8 cellular contexts compared by ENCODE assay signal in genomic region chr15:78034495-78035191, GRCh38. TPM values are rescaled to one million over a fixed set of nuclear protein-coding genes. Genes with fewer than 3 reads are reported as not detected.
DNase-seq lines count a peak whose midpoint lies in the region; ATAC-seq and TF ChIP-seq lines count a peak whose summit lies in the region.

No MANE protein-coding gene starts in this region.

- intact Hi-C loops in ascending aorta (cut with DNase I): no loop called here

- H3K27me3 ChIP-seq in ascending aorta: no peaks in the 10 kb centered on the region

- ATAC-seq in GM18517 (IDR thresholded peaks at IDR 0.05; ENCODE audit: unreplicated experiment) (peak; percentile 69), HG02981 (IDR thresholded peaks at IDR 0.05; ENCODE audit: unreplicated experiment) (peak; percentile 59)

- no peak for TF ChIP-seq CTCF in ascending aorta (IDR thresholded peaks at IDR 0.05)

- H3K9me3 ChIP-seq in ascending aorta: no peaks in the 10 kb centered on the region

- DNase-seq in T-helper 2 cell (peak; percentile 37 to 92 (median 75)), ascending aorta (ENCODE audit: low spot score in 2 of 2) (no peak), myocyte (ENCODE audit: low read depth) (peak; percentile 30), NCI-H748 treated with DMSO at 0.1 percent for 48 hours (lab: John Stamatoyannopoulos, UW) (no peak), SK-N-DZ (ENCODE audit: low spot score) (no peak)
- DNase-seq in stimulated activated naive CD4-positive, alpha-beta T cell treated with Interleukin-2 at 50 U/mL for 16 hours (lab: John Stamatoyannopoulos, UW): peak; percentile 85

- H3K4me1 ChIP-seq in ascending aorta: peaks cover 5 to 20% of the 10 kb centered on the region in 2 donors

- peaks cover 3 to 18% of the 10 kb centered on the region in 2 donors for H3K36me3 ChIP-seq in ascending aorta

- H3K4me3 ChIP-seq in ascending aorta: no peak overlapping the region

- H3K27ac ChIP-seq in ascending aorta: peak overlapping the region; percentile 30 to 56

RNA-seq across cellular contexts. Expression of gene TBC1D2B, which starts 42.9 kb away (rescaled TPM):
- total RNA-seq in ascending aorta: 63.3 TPM
- 24.4 and 41.3 TPM in 2 replicates for total RNA-seq in myocyte
- polyA plus RNA-seq in myocyte (2012): 61.3 TPM
- polyA plus RNA-seq in SK-N-DZ (2014; cell fraction: cytosol; rRNA removed): 13.1 and 13.7 TPM in 2 replicates
- 15.9 and 26.6 TPM in 2 replicates for polyA plus RNA-seq in SK-N-DZ (2014; cell fraction: nucleus; rRNA removed)

RNA-seq across cellular contexts. Expression of gene SH2D7, which starts 57.7 kb away (rescaled TPM):
- not detected for total RNA-seq in ascending aorta
- 0.16 and 0.31 TPM in 2 replicates for total RNA-seq in myocyte
- polyA plus RNA-seq in myocyte (2012): 0.24 TPM
- not detected in 2 replicates for polyA plus RNA-seq in SK-N-DZ (2014; cell fraction: cytosol; rRNA removed)
- polyA plus RNA-seq in SK-N-DZ (2014; cell fraction: nucleus; rRNA removed): not detected in 2 replicates

Comparison
In these comparisons a context has a peak if more than half of its experiments do, and no peak if none do; other contexts are left out.
1. DNase-seq: peak in T-helper 2 cell (5 of 5), myocyte (single experiment) and stimulated activated naive CD4-positive, alpha-beta T cell treated with Interleukin-2 at 50 U/mL for 16 hours (single experiment); none in ascending aorta (0 of 2), NCI-H748 treated with DMSO at 0.1 percent for 48 hours (single experiment) and SK-N-DZ (single experiment).